In the genomic region with DNA sequence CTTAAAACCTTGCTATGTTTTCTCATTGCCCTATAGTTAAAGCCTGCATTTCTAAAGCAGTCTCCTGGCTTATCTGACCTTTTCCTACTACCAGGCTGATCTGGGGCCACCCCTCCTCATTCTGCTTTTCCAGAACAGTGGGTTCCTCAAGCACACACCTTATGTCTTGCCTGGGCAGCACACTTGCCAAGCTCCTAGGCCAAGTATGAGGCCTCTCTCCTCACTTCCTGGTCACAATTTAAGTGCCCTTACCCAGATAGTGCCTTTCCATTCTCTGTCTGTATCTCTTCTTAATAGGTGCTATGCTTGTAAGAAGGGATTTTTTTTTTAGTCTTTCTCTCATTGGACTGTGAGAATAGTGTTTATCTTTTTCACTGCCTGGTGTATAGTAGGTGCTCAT, we compare ENCODE assay signal across 20 cellular contexts. TPM values are rescaled to one million over a fixed set of nuclear protein-coding genes. Genes with fewer than 3 reads are reported as not detected.
DNase-seq lines count a peak whose midpoint lies in the region; ATAC-seq and TF ChIP-seq lines count a peak whose summit lies in the region.
"Had no signal": no experiment of that assay in that cellular context is flagged by ENCODE, and none has a peak within 500 bp of the region (broad histone marks: within the 10 kb centered on the region; RNA-seq: fewer than 3 reads in every experiment).

No MANE protein-coding gene starts in this region.

- H3K9me3 Mint-ChIP-seq in MCF 10A (ENCODE audit: unreplicated experiment) = no peaks in the 10 kb centered on the region
- H3K9me3 Mint-ChIP-seq in stimulated activated effector memory CD8-positive, alpha-beta T cell treated with anti-CD3 and anti-CD28 coated beads, Interleukin-12 subunit alpha, Interleukin-12 subunit beta, amount 100 ng/mL, for 72 hours = no peaks in the 10 kb centered on the region
- H3K9me3 Mint-ChIP-seq: HFFc6 had no signal

- H4K20me1 ChIP-seq in mammary epithelial cell (ENCODE audit: insufficient read depth, low read length) = no peaks in the 10 kb centered on the region
- H4K20me1 ChIP-seq: BLaER1 had no signal

- no peaks in the 10 kb centered on the region for H3K4me1 ChIP-seq in mammary epithelial cell (ENCODE audit: insufficient read depth, low read length)
- no peaks in the 10 kb centered on the region for H3K4me1 ChIP-seq in upper lobe of right lung
- H3K4me1 ChIP-seq: BLaER1, HAP-1 had no signal

- no peaks in the 10 kb centered on the region for H3K4me1 Mint-ChIP-seq in MCF 10A (ENCODE audit: insufficient read depth, unreplicated experiment)
- no peaks in the 10 kb centered on the region for H3K4me1 Mint-ChIP-seq in stimulated activated effector memory CD8-positive, alpha-beta T cell treated with anti-CD3 and anti-CD28 coated beads, Interleukin-12 subunit alpha, Interleukin-12 subunit beta, amount 100 ng/mL, for 72 hours
- H3K4me1 Mint-ChIP-seq: B cell; CD4-positive, CD25-positive, alpha-beta regulatory T cell; CD8-positive, alpha-beta memory T cell had no signal

- POLR2A ChIA-PET in MCF 10A (lab: Yijun Ruan, JAX) = no interaction called here

- no peaks in the 10 kb centered on the region for H3K36me3 ChIP-seq in mammary epithelial cell (ENCODE audit: insufficient read depth, low read length)
- H3K36me3 ChIP-seq in upper lobe of right lung = no peaks in the 10 kb centered on the region
- H3K36me3 ChIP-seq: BLaER1, HAP-1 had no signal

- dilution Hi-C loops in mammary epithelial cell (cut with HindIII; ENCODE audit: low sequenced_read_pairs) = no loop called here

- H3K4me2 ChIP-seq in mammary epithelial cell (ENCODE audit: insufficient read depth, low read depth, low read length) = no peak overlapping the region
- H3K4me2 ChIP-seq: BLaER1 had no signal

- H3K27me3 ChIP-seq in mammary epithelial cell (ENCODE audit: insufficient read depth, low read length) = no peaks in the 10 kb centered on the region
- H3K27me3 ChIP-seq in upper lobe of right lung = no peaks in the 10 kb centered on the region
- H3K27me3 ChIP-seq: BLaER1 had no signal

- H3K9ac ChIP-seq in mammary epithelial cell (ENCODE audit: insufficient read depth, low read length) = no peak overlapping the region
- H3K9ac ChIP-seq: BLaER1 had no signal

- H3K36me3 Mint-ChIP-seq in MCF 10A (ENCODE audit: insufficient read depth, unreplicated experiment) = no peaks in the 10 kb centered on the region
- no peaks in the 10 kb centered on the region for H3K36me3 Mint-ChIP-seq in stimulated activated effector memory CD8-positive, alpha-beta T cell treated with anti-CD3 and anti-CD28 coated beads, Interleukin-12 subunit alpha, Interleukin-12 subunit beta, amount 100 ng/mL, for 72 hours
- H3K36me3 Mint-ChIP-seq: CD4-positive, CD25-positive, alpha-beta regulatory T cell had no signal

- no peaks in the 10 kb centered on the region for H3K79me2 ChIP-seq in mammary epithelial cell (ENCODE audit: insufficient read depth, low read length)

- peak overlapping the region; percentile 56 for H2AFZ ChIP-seq in mammary epithelial cell (ENCODE audit: low read depth, low read length)

- DNase-seq in mammary epithelial cell (no peak), MCF 10A (ENCODE audit: unreplicated experiment) (no peak), upper lobe of right lung (no peak), NCI-H1417 treated with DMSO at 0.1 percent for 48 hours (lab: John Stamatoyannopoulos, UW) (no peak)
- DNase-seq in stimulated activated effector memory CD8-positive, alpha-beta T cell treated with anti-CD3 and anti-CD28 coated beads, Interleukin-12 subunit alpha, Interleukin-12 subunit beta, amount 100 ng/mL, for 72 hours (ENCODE audit: low spot score in 2 of 2) = no peak
- no peak for DNase-seq in activated CD4-positive, alpha-beta T cell treated with anti-CD3 and anti-CD28 coated beads, Interleukin-2, amount 50 U/mL, for 4 hours
- DNase-seq: CD4-positive, CD25-positive, alpha-beta regulatory T cell; CD8-positive, alpha-beta memory T cell; DMS 273 treated with DMSO at 0.1 percent for 48 hours; DMS79; EL; GDM1; GOT3; HFFc6 had no signal

- TF ChIP-seq CTCF in mammary epithelial cell (conservative IDR thresholded peaks at IDR 0.05 in 1 of 2, IDR thresholded peaks at IDR 0.05 in 1 of 2; ENCODE audit: extremely low read depth in 1 of 2, insufficient read depth in 1 of 2, low read depth in 1 of 2, low read length in 2 of 2) (no peak), MCF 10A (IDR thresholded peaks at IDR 0.05; ENCODE audit: unreplicated experiment) (no peak), upper lobe of right lung (IDR thresholded peaks at IDR 0.05) (no peak)

- ATAC-seq in esophagus mucosa = peak; percentile 56
- no peak for ATAC-seq in stimulated activated effector memory CD8-positive, alpha-beta T cell treated with anti-CD3 and anti-CD28 coated beads, Interleukin-12 subunit alpha, Interleukin-12 subunit beta, amount 100 ng/mL, for 72 hours
- peak; percentile 31 for ATAC-seq in upper lobe of right lung
- no peak for ATAC-seq in HG02798 (IDR thresholded peaks at IDR 0.05; ENCODE audit: poor library complexity, unreplicated experiment)

- in situ Hi-C loops in mammary epithelial cell (cut with MboI; ENCODE audit: low sequenced_read_pairs in 2 of 2) = no loop called here

- intact Hi-C loops in mammary epithelial cell (cut with micrococcal nuclease) (no loop called here), MCF 10A (cut with micrococcal nuclease) (no loop called here), upper lobe of right lung (cut with DNase I) (no loop called here)

- no TSS peak for BruUV-seq in mammary epithelial cell (replicated peaks; lab: Mats Ljungman, UMichigan)
- no TSS peak for BruUV-seq in MCF 10A (replicated peaks; lab: Mats Ljungman, UMichigan)

- no peaks in the 10 kb centered on the region for H3K27me3 Mint-ChIP-seq in MCF 10A (ENCODE audit: insufficient read depth, unreplicated experiment)

- H3K4me3 Mint-ChIP-seq in MCF 10A (ENCODE audit: unreplicated experiment) = no peak overlapping the region
- H3K4me3 Mint-ChIP-seq in stimulated activated effector memory CD8-positive, alpha-beta T cell treated with anti-CD3 and anti-CD28 coated beads, Interleukin-12 subunit alpha, Interleukin-12 subunit beta, amount 100 ng/mL, for 72 hours = no peak overlapping the region
- H3K4me3 Mint-ChIP-seq: B cell; CD4-positive, CD25-positive, alpha-beta regulatory T cell; CD8-positive, alpha-beta memory T cell; HFFc6 had no signal

- no peak overlapping the region for H3K27ac Mint-ChIP-seq in MCF 10A (ENCODE audit: low read depth, unreplicated experiment)
- H3K27ac Mint-ChIP-seq in stimulated activated effector memory CD8-positive, alpha-beta T cell treated with anti-CD3 and anti-CD28 coated beads, Interleukin-12 subunit alpha, Interleukin-12 subunit beta, amount 100 ng/mL, for 72 hours = peak overlapping the region; percentile 23
- H3K27ac Mint-ChIP-seq: B cell; CD4-positive, CD25-positive, alpha-beta regulatory T cell; CD8-positive, alpha-beta memory T cell; HFFc6 had no signal

- no peak overlapping the region for H3K27ac ChIP-seq in mammary epithelial cell (ENCODE audit: insufficient read depth, low read depth, low read length)
- H3K27ac ChIP-seq in upper lobe of right lung = no peak overlapping the region
- H3K27ac ChIP-seq: 22Rv1, BLaER1 had no signal

- H3K4me3 ChIP-seq in mammary epithelial cell (replicated peaks in 1 of 3; ENCODE audit: insufficient read depth in 1 of 3, low read depth in 2 of 3, low read length in 3 of 3) (no peak overlapping the region), upper lobe of right lung (no peak overlapping the region)
- H3K4me3 ChIP-seq: BLaER1, HAP-1 had no signal

- CTCF ChIA-PET in mammary epithelial cell (lab: Charles Lee; ENCODE audit: low non-redundant PET) (no interaction called here), MCF 10A (lab: Yijun Ruan, JAX) (interaction anchor here (0.5 to 0.6 kb wide), 2 partner anchors 101 to 169 kb away, joined by 4 to 5 read pairs; no protein-coding TSS in a partner anchor)

- no peaks in the 10 kb centered on the region for H3K9me3 ChIP-seq in mammary epithelial cell (replicated peaks; ENCODE audit: insufficient read depth, low read length)
- no peaks in the 10 kb centered on the region for H3K9me3 ChIP-seq in upper lobe of right lung
- H3K9me3 ChIP-seq: BLaER1, HAP-1 had no signal

RNA-seq across cellular contexts. Expression of gene HMGCS1, which starts 39.7 kb away (rescaled TPM):
- total RNA-seq in mammary epithelial cell (100 to 1,000 TPM in 1 of 2 donors, 10 to 100 TPM in 1; 68.8 to 218 TPM), MCF 10A (2022) (36.2 and 42.6 TPM in 2 replicates), esophagus mucosa (307 TPM), upper lobe of right lung (167 TPM)
- 148 TPM for polyA plus RNA-seq in mammary epithelial cell
- 191 TPM for polyA minus RNA-seq in mammary epithelial cell

Comparison
In these comparisons a context has a peak if more than half of its experiments do, and no peak if none do; other contexts are left out.
1. ATAC-seq: peak in esophagus mucosa (single experiment) and upper lobe of right lung (single experiment); none in stimulated activated effector memory CD8-positive, alpha-beta T cell treated with anti-CD3 and anti-CD28 coated beads, Interleukin-12 subunit alpha, Interleukin-12 subunit beta, amount 100 ng/mL, for 72 hours (single experiment) and HG02798 (single experiment).